In genomic region chr3:116512281-116512680, GRCh38 we compare ENCODE assay signal across 20 cellular contexts.
DNase-seq lines count a peak whose midpoint lies in the region; ATAC-seq and TF ChIP-seq lines count a peak whose summit lies in the region.
"Had no signal": no experiment of that assay in that cellular context is flagged by ENCODE, and none has a peak within 500 bp of the region (broad histone marks: within the 10 kb centered on the region; RNA-seq: fewer than 3 reads in every experiment).

No MANE protein-coding gene starts in this region.

- no peaks in the 10 kb centered on the region for H3K79me2 ChIP-seq in MM.1S (ENCODE audit: low read length)

- no peaks in the 10 kb centered on the region for H3K9me2 ChIP-seq in MM.1S (replicated peaks; ENCODE audit: insufficient read depth, low read length)

- H3K27ac ChIP-seq in MM.1S (ENCODE audit: low read length): no peak overlapping the region
- H3K27ac ChIP-seq: A549; BLaER1 treated with 17β-estradiol and CSF1 and Interleukin-3, amounts not matched to agents 10 nM and 100 nM; GM23248 had no signal

- no peaks in the 10 kb centered on the region for H4K20me1 ChIP-seq in MM.1S (ENCODE audit: insufficient read depth, low read length)
- H4K20me1 ChIP-seq: BLaER1 treated with 17β-estradiol and CSF1 and Interleukin-3, amounts not matched to agents 10 nM and 100 nM had no signal

- ATAC-seq in GM19463 (IDR thresholded peaks at IDR 0.05; ENCODE audit: unreplicated experiment): no peak
- ATAC-seq: A549 had no signal

- H3K4me2 ChIP-seq in MM.1S (ENCODE audit: low read depth, low read length): no peak overlapping the region
- H3K4me2 ChIP-seq: A549; BLaER1 treated with 17β-estradiol and CSF1 and Interleukin-3, amounts not matched to agents 10 nM and 100 nM had no signal

- TF ChIP-seq CTCF in MM.1S (IDR thresholded peaks at IDR 0.05; ENCODE audit: low read length): no peak

- H3K36me3 ChIP-seq in MG63 (no peaks in the 10 kb centered on the region), MM.1S (replicated peaks; ENCODE audit: insufficient read depth, low read length) (no peaks in the 10 kb centered on the region)
- H3K36me3 ChIP-seq: BE2C; BLaER1 treated with 17β-estradiol and CSF1 and Interleukin-3, amounts not matched to agents 10 nM and 100 nM had no signal

- no peaks in the 10 kb centered on the region for H3K9me3 ChIP-seq in MG63
- H3K9me3 ChIP-seq in MM.1S (replicated peaks; ENCODE audit: insufficient read depth, low read length): no peaks in the 10 kb centered on the region
- H3K9me3 ChIP-seq: A549; BE2C; BLaER1 treated with 17β-estradiol and CSF1 and Interleukin-3, amounts not matched to agents 10 nM and 100 nM had no signal

- H3K4me3 ChIP-seq in MG63 (no peak overlapping the region), MM.1S (ENCODE audit: low read length) (no peak overlapping the region)
- H3K4me3 ChIP-seq: A549; BLaER1 treated with 17β-estradiol and CSF1 and Interleukin-3, amounts not matched to agents 10 nM and 100 nM; GM23248 had no signal

- H3K9ac ChIP-seq in MM.1S (ENCODE audit: low read length): no peak overlapping the region
- H3K9ac ChIP-seq: BLaER1 treated with 17β-estradiol and CSF1 and Interleukin-3, amounts not matched to agents 10 nM and 100 nM; GM23248 had no signal

- H3K27me3 ChIP-seq in MG63 (no peaks in the 10 kb centered on the region), MM.1S (replicated peaks; ENCODE audit: insufficient read depth, low read length) (no peaks in the 10 kb centered on the region)
- H3K27me3 ChIP-seq: BE2C; BLaER1 treated with 17β-estradiol and CSF1 and Interleukin-3, amounts not matched to agents 10 nM and 100 nM had no signal

- in situ Hi-C loops in G401 (cut with HindIII; ENCODE audit: low sequenced_read_pairs): no loop called here

- no peaks in the 10 kb centered on the region for H3F3A ChIP-seq in MM.1S (ENCODE audit: insufficient read depth, low read length)

- no peaks in the 10 kb centered on the region for H3K4me1 ChIP-seq in MM.1S (ENCODE audit: low read length)
- H3K4me1 ChIP-seq: A549; BLaER1 treated with 17β-estradiol and CSF1 and Interleukin-3, amounts not matched to agents 10 nM and 100 nM had no signal

- no peak overlapping the region for H2AFZ ChIP-seq in MM.1S (ENCODE audit: low read length)
- H2AFZ ChIP-seq: GM23248 had no signal

- DNase-seq in DMS 273 (lab: John Stamatoyannopoulos, UW; ENCODE audit: unreplicated experiment): peak; percentile 53
- DNase-seq in G401 (ENCODE audit: low spot score): peak; percentile 88
- DNase-seq in cerebellar cortex (ENCODE audit: low spot score): peak; percentile 88
- DNase-seq in pons (ENCODE audit: low spot score): peak; percentile 15
- DNase-seq in MG63: no peak
- no peak for DNase-seq in MM.1S
- DNase-seq: 8988T; ACHN; AML-193; BE2C; CD4-positive, alpha-beta T cell; COR-L47; DMS53; DMS79 treated with DMSO at 0.1 percent for 48 hours; GM23248; H7; HCEC 1CT had no signal

Comparison
In these comparisons a context has a peak if more than half of its experiments do, and no peak if none do; other contexts are left out.
1. DNase-seq: peak in DMS 273 (single experiment), G401 (single experiment), cerebellar cortex (single experiment) and pons (single experiment); none in MG63 (single experiment) and MM.1S (single experiment).